Comparison of ENCODE assay signal across 12 cellular contexts in genomic region chr14:24075485-24076301, GRCh38.
DNase-seq lines count a peak whose midpoint lies in the region; ATAC-seq and TF ChIP-seq lines count a peak whose summit lies in the region.
"Had no signal": no experiment of that assay in that cellular context is flagged by ENCODE, and none has a peak within 500 bp of the region (broad histone marks: within the 10 kb centered on the region; RNA-seq: fewer than 3 reads in every experiment).

No MANE protein-coding gene starts in this region.

- no peaks in the 10 kb centered on the region for H3K9me3 Mint-ChIP-seq in dendritic cell treated with granulocyte-macrophage colony-stimulating factor and Interleukin-4, amounts not matched to agents 40 ng/mL and 50 ng/mL, for 4 days

- in situ Hi-C loops in GM13977 (cut with MboI; ENCODE audit: low pct_unique_long_range_greater_than_20kb, low sequenced_read_pairs, unreplicated experiment): loop anchor here (25.0 kb wide), 1 partner anchor 88 kb away; the partner anchor contains the start of gene DHRS4L2

- intact Hi-C loops in dendritic cell treated with granulocyte-macrophage colony-stimulating factor and Interleukin-4, amounts not matched to agents 40 ng/mL and 50 ng/mL, for 4 days (cut with micrococcal nuclease): no loop called here

- no peaks in the 10 kb centered on the region for H3K36me3 Mint-ChIP-seq in dendritic cell treated with granulocyte-macrophage colony-stimulating factor and Interleukin-4, amounts not matched to agents 40 ng/mL and 50 ng/mL, for 4 days (ENCODE audit: low read depth)

- peaks cover 24% of the 10 kb centered on the region for H3K4me1 Mint-ChIP-seq in dendritic cell treated with granulocyte-macrophage colony-stimulating factor and Interleukin-4, amounts not matched to agents 40 ng/mL and 50 ng/mL, for 4 days (ENCODE audit: low read depth)

- H3K4me3 Mint-ChIP-seq in dendritic cell treated with granulocyte-macrophage colony-stimulating factor and Interleukin-4, amounts not matched to agents 40 ng/mL and 50 ng/mL, for 4 days: no peak overlapping the region

- CTCF ChIA-PET in GM10248 (lab: Yijun Ruan, JAX): interaction anchor here (0.9 to 7.9 kb wide), 6 partner anchors 9 to 85 kb away, joined by 3 to 71 read pairs (median 8); partner anchors contain the start of genes IRF9 and PCK2

- peaks cover 49% of the 10 kb centered on the region for H3K27me3 Mint-ChIP-seq in dendritic cell treated with granulocyte-macrophage colony-stimulating factor and Interleukin-4, amounts not matched to agents 40 ng/mL and 50 ng/mL, for 4 days

- peak; percentile 51 for ATAC-seq in HG02870 (IDR thresholded peaks at IDR 0.05; ENCODE audit: unreplicated experiment)

- DNase-seq in GM10248 (ENCODE audit: extremely low spot score): peak; percentile 61
- DNase-seq in GM13977 (ENCODE audit: low spot score): peak; percentile 66
- no peak for DNase-seq in D341Med (ENCODE audit: low spot score)
- DNase-seq in HuH-7.5 (ENCODE audit: low spot score): no peak
- no peak for DNase-seq in NCI-H226
- DNase-seq: activated naive CD4-positive, alpha-beta T cell treated with anti-CD3 and anti-CD28 coated beads, Interleukin-2, amount 50 U/mL, for 16 hours; foreskin melanocyte; NCI-H1694; stimulated activated CD4-positive, alpha-beta T cell treated with anti-CD3 and anti-CD28 coated beads, Interleukin-4, amount 100 ng/mL, for 4 hours; stimulated activated naive CD4-positive, alpha-beta T cell had no signal

- no peak for TF ChIP-seq CTCF in GM10248 (IDR thresholded peaks at IDR 0.05; ENCODE audit: control extremely low read depth, extremely low read depth, low read depth, missing control alignments)
- no peak for TF ChIP-seq CTCF in GM13977 (IDR thresholded peaks at IDR 0.05; ENCODE audit: extremely low read depth, insufficient read depth, missing control alignments)

- POLR2A ChIA-PET in GM10248 (lab: Yijun Ruan, JAX): no interaction called here

- H3K27ac Mint-ChIP-seq in dendritic cell treated with granulocyte-macrophage colony-stimulating factor and Interleukin-4, amounts not matched to agents 40 ng/mL and 50 ng/mL, for 4 days: peak overlapping the region; percentile 44

Comparison
In these comparisons a context has a peak if more than half of its experiments do, and no peak if none do; other contexts are left out.
1. DNase-seq: peak in GM10248 (single experiment) and GM13977 (single experiment); none in D341Med (single experiment), HuH-7.5 (single experiment) and NCI-H226 (single experiment).